Comparison of ENCODE assay signal across 14 cellular contexts in the genomic region with DNA sequence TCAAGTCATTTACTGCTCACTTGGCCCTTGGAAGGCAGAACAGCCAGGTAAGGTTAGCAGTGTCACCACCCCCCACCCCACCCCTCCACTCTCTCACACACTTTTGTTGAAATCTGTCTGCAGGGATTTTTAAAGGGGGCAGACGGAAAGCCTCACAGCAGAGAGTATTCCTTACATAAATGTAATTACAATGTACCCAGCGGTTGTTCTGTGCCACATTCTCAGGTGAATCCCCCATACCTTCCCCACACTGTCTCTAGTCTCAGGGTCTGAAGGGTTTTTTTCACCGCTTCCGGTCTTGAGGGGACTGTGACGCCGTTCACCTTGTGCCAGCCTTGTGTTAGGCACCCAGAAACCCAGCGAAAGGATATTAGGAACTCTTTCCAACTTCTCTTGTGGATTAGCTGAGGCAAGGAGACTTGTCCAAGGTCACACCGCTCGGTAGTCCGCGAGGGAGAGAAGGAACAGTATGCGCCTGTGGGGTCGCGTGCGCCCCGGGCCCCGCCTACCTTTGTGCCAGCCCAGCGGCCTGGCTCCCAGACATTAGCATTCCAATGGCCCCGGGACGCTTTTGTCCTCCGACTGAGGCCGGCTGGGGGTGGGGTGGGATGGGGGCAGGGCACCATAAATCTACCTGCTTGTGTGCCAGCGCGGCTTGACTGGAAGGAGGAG. TPM values are rescaled to one million over a fixed set of nuclear protein-coding genes. Genes with fewer than 3 reads are reported as not detected.
"Had no signal": no experiment of that assay in that cellular context is flagged by ENCODE, and none has a peak within 500 bp of the region (broad histone marks: within the 10 kb centered on the region; RNA-seq: fewer than 3 reads in every experiment).

No MANE protein-coding gene starts in this region.

- DNase-seq: activated naive CD8-positive, alpha-beta T cell treated with anti-CD3 and anti-CD28 coated beads for 36 hours; cortex of kidney; effector memory CD4-positive, alpha-beta T cell; natural killer cell had no signal

- H3K36me3 ChIP-seq: brain microvascular endothelial cell, ovary, transverse colon, vagina had no signal

- H3K27ac ChIP-seq: brain microvascular endothelial cell, ovary, transverse colon, vagina had no signal

- H3K27me3 ChIP-seq: ovary had no signal

- H3K4me3 ChIP-seq: ovary, transverse colon, vagina had no signal

- H3K9me3 ChIP-seq: ovary, transverse colon, vagina had no signal

- FAIRE-seq: TTC549 had no signal

RNA-seq across cellular contexts. Expression of gene NEUROG3, which starts 4.6 kb away (rescaled TPM):
- total RNA-seq: fibroblast of lung; liver; natural killer cell; ovary; pulmonary artery endothelial cell; sciatic nerve; T-helper 2 cell treated with Interferon-gamma antibody and Interleukin-4, amounts not matched to agents 100 ng/mL and 5 ng/mL, for 36 hours; vagina had no signal
- polyA plus RNA-seq: fibroblast of lung, liver, ovary had no signal
